In the genomic region with DNA sequence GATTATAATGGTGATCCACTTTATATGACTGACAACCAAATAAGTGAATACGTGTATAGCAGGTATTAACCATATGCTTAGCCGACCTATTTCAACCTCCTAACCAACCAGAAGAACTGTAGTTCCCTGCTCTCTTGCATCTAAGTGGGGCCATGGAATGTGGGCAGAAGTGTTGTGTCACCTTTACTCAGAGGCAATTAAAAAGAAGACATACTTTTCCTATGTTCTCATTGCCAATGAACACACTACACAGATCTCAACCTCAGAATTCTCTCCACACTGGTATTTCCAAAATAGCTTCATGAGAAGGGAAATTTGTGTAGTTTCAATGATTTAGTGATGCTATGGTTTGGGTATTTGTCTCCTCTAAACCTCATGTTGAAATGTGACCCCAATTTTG, we compare ENCODE assay signal across 22 cellular contexts. TPM values are rescaled to one million over a fixed set of nuclear protein-coding genes. Genes with fewer than 3 reads are reported as not detected.
DNase-seq lines count a peak whose midpoint lies in the region; ATAC-seq, FAIRE-seq and TF ChIP-seq lines count a peak whose summit lies in the region.
"Had no signal": no experiment of that assay in that cellular context is flagged by ENCODE, and none has a peak within 500 bp of the region (broad histone marks: within the 10 kb centered on the region; RNA-seq: fewer than 3 reads in every experiment).

No MANE protein-coding gene starts in this region.

- DNase-seq in EL (peak; percentile 26), RKO (ENCODE audit: low spot score) (peak; percentile 61), keratinocyte (ENCODE audit: low read depth, low spot score) (no peak), esophagus muscularis mucosa (ENCODE audit: extremely low spot score) (no peak), left cardiac atrium (no peak)
- DNase-seq: CD8-positive, alpha-beta T cell; DND-41; Karpas-422; MV-4-11; NCI-H1417; NCI-H1694 treated with DMSO at 0.1 percent for 48 hours; NCI-H2081 treated with DMSO at 0.1 percent for 48 hours; NCI-H2171 treated with DMSO at 0.1 percent for 48 hours; NCI-H524 treated with DMSO at 0.1 percent for 48 hours; NCI-H82; Peyer's patch; SJCRH30 had no signal

- no peak overlapping the region for H3K4me3 ChIP-seq in keratinocyte (ENCODE audit: control insufficient read depth in 2 of 3, extremely low read depth in 1 of 3, insufficient read depth in 2 of 3, low read depth in 1 of 3, low read length in 3 of 3)
- no peak overlapping the region for H3K4me3 ChIP-seq in esophagus muscularis mucosa
- H3K4me3 ChIP-seq: BLaER1 treated with 17β-estradiol and CSF1 and Interleukin-3, amounts not matched to agents 10 nM and 100 nM; Peyer's patch; SJCRH30 had no signal

- TF ChIP-seq POLR2A in esophagus muscularis mucosa (IDR thresholded peaks at IDR 0.05; ENCODE audit: low read depth): no peak

- H3K27me3 ChIP-seq in keratinocyte (ENCODE audit: control insufficient read depth, extremely low read depth, insufficient read depth, low read length) (no peaks in the 10 kb centered on the region), esophagus muscularis mucosa (no peaks in the 10 kb centered on the region)
- H3K27me3 ChIP-seq: BLaER1 treated with 17β-estradiol and CSF1 and Interleukin-3, amounts not matched to agents 10 nM and 100 nM; Peyer's patch; SJCRH30 had no signal

- no peaks in the 10 kb centered on the region for H3K36me3 ChIP-seq in keratinocyte (ENCODE audit: control insufficient read depth in 2 of 2, extremely low read depth in 1 of 2, insufficient read depth in 2 of 2, low read length in 2 of 2)
- H3K36me3 ChIP-seq in esophagus muscularis mucosa: no peaks in the 10 kb centered on the region
- H3K36me3 ChIP-seq: BLaER1 treated with 17β-estradiol and CSF1 and Interleukin-3, amounts not matched to agents 10 nM and 100 nM; Peyer's patch had no signal

- peak; percentile 52 for FAIRE-seq in keratinocyte (lab: Jason Lieb, UNC)
- FAIRE-seq: G401.6, GM18507 had no signal

- dilution Hi-C loops in keratinocyte (cut with MboI; ENCODE audit: extremely low pct_ligation_motif_present, low sequenced_read_pairs): no loop called here

- no peak overlapping the region for H3K9ac ChIP-seq in keratinocyte (ENCODE audit: control insufficient read depth, extremely low read depth, insufficient read depth, low read length)
- H3K9ac ChIP-seq: BLaER1 treated with 17β-estradiol and CSF1 and Interleukin-3, amounts not matched to agents 10 nM and 100 nM had no signal

- H3K9me1 ChIP-seq in keratinocyte (ENCODE audit: control insufficient read depth, extremely low read depth, insufficient read depth, low read length): no peaks in the 10 kb centered on the region

- H3K4me2 ChIP-seq in keratinocyte (ENCODE audit: control insufficient read depth, extremely low read depth, insufficient read depth, low read depth, low read length): no peak overlapping the region
- H3K4me2 ChIP-seq: BLaER1 treated with 17β-estradiol and CSF1 and Interleukin-3, amounts not matched to agents 10 nM and 100 nM had no signal

- H3K9me3 ChIP-seq in keratinocyte (ENCODE audit: control insufficient read depth, low read depth, low read length): no peaks in the 10 kb centered on the region
- H3K9me3 ChIP-seq in esophagus muscularis mucosa: no peaks in the 10 kb centered on the region
- H3K9me3 ChIP-seq: Peyer's patch, SJCRH30 had no signal

- H3K79me2 ChIP-seq in keratinocyte (ENCODE audit: control insufficient read depth, insufficient read depth, low read length): peaks cover 12% of the 10 kb centered on the region

- H3K4me1 ChIP-seq in keratinocyte (ENCODE audit: control insufficient read depth, extremely low read depth, insufficient read depth, low read length) (peaks cover 17% of the 10 kb centered on the region), esophagus muscularis mucosa (peaks cover 16 to 25% (median 21%) of the 10 kb centered on the region in 4 donors)

- no peaks in the 10 kb centered on the region for H4K20me1 ChIP-seq in keratinocyte (ENCODE audit: control insufficient read depth, extremely low read depth, insufficient read depth, low read length)

- no peak for TF ChIP-seq EP300 in esophagus muscularis mucosa (IDR thresholded peaks at IDR 0.05)

- no peak overlapping the region for H3K27ac ChIP-seq in keratinocyte (ENCODE audit: control insufficient read depth, insufficient read depth, low read length)
- H3K27ac ChIP-seq in esophagus muscularis mucosa (replicated peaks in 1 of 4): no peak overlapping the region
- H3K27ac ChIP-seq: BLaER1 treated with 17β-estradiol and CSF1 and Interleukin-3, amounts not matched to agents 10 nM and 100 nM; Peyer's patch; SJCRH30 had no signal

- no peak for ATAC-seq in GM21390 (IDR thresholded peaks at IDR 0.05; ENCODE audit: unreplicated experiment)
- ATAC-seq in left cardiac atrium: no peak
- no peak for ATAC-seq in GM19467 (IDR thresholded peaks at IDR 0.05; ENCODE audit: unreplicated experiment)
- ATAC-seq: CD8-positive, alpha-beta T cell had no signal

- no peak for TF ChIP-seq CTCF in keratinocyte (optimal IDR thresholded peaks at IDR 0.05 in 1 of 3, IDR thresholded peaks at IDR 0.05 in 1 of 3, conservative IDR thresholded peaks at IDR 0.05 in 1 of 3; ENCODE audit: extremely low read depth in 1 of 3, insufficient read depth in 2 of 3, low read length in 3 of 3)
- TF ChIP-seq CTCF in esophagus muscularis mucosa (IDR thresholded peaks at IDR 0.05): no peak

- intact Hi-C loops in esophagus muscularis mucosa (cut with DNase I): no loop called here
- intact Hi-C loops in left cardiac atrium (cut with DNase I): loop anchor here in 1 of 2 donors (10.0 kb wide), 1 partner anchor 117 kb away; no protein-coding TSS in a partner anchor

- 96% methylated on average over 2 of the region's 2 CpGs for WGBS in esophagus muscularis mucosa

- no peak overlapping the region for H2AFZ ChIP-seq in keratinocyte (ENCODE audit: control insufficient read depth, low read length)

RNA-seq across cellular contexts. Expression of gene NFKB1, which starts 3.2 kb away (rescaled TPM):
- 15.4 to 31.4 TPM (median 21.8 TPM) in 3 replicates for polyA plus RNA-seq in keratinocyte
- polyA plus RNA-seq in keratinocyte (2011; ENCODE audit: low read depth): 12.2 TPM
- polyA plus RNA-seq in keratinocyte (2011; cell fraction: cytosol; rRNA removed): 15.6 and 19.2 TPM in 2 replicates
- polyA plus RNA-seq in keratinocyte (2011; cell fraction: nucleus; rRNA removed): 33.6 and 36.7 TPM in 2 replicates
- 18.0 and 24.9 TPM in 2 replicates for polyA plus RNA-seq in keratinocyte (2012; ENCODE audit: low replicate concordance)
- polyA minus RNA-seq in keratinocyte: 27.3 to 39.6 TPM (median 29.4 TPM) in 3 replicates
- 16.7 TPM for polyA minus RNA-seq in keratinocyte (2011; cell fraction: cytosol; rRNA and poly(A)+ RNA removed)
- polyA minus RNA-seq in keratinocyte (2011; cell fraction: nucleus; rRNA and poly(A)+ RNA removed): 29.1 and 53.4 TPM in 2 replicates
- total RNA-seq in esophagus muscularis mucosa: 10 to 100 TPM; 31.6 to 42.1 (median 39.7) TPM
- 10 to 100 TPM; 23.7 to 25.6 TPM for total RNA-seq in left cardiac atrium

Comparison
In these comparisons a context has a peak if more than half of its experiments do, and no peak if none do; other contexts are left out.
1. DNase-seq: peak in EL (single experiment) and RKO (single experiment); none in keratinocyte (single experiment), esophagus muscularis mucosa (single experiment) and left cardiac atrium (single experiment).